In genomic region chr5:11311272-11311671, GRCh38 we compare ENCODE assay signal across 1 cellular context.
TF ChIP-seq lines count a peak whose summit lies in the region.

No MANE protein-coding gene starts in this region.

TF ChIP-seq in H1, 55 proteins besides CTCF, POLR2A, EP300 and RAD21:
- TF ChIP-seq ZNF274 (IDR thresholded peaks at IDR 0.05; ENCODE audit: borderline replicate concordance, extremely low read depth, low read length) (no peak), SIRT6 (IDR thresholded peaks at IDR 0.05; ENCODE audit: low read length) (no peak), TBP (IDR thresholded peaks at IDR 0.05; ENCODE audit: low read depth, low read length) (no peak), NRF1 (IDR thresholded peaks at IDR 0.05; ENCODE audit: low read depth, low read length) (no peak), CBX8 (IDR thresholded peaks at IDR 0.05; ENCODE audit: borderline replicate concordance, low read depth, low read length) (no peak), BCL11A (IDR thresholded peaks at IDR 0.05; ENCODE audit: low read depth in 2 of 2, low read length in 2 of 2) (no peak), CHD7 (IDR thresholded peaks at IDR 0.05; ENCODE audit: insufficient replicate concordance, low read length) (no peak), CHD2 (IDR thresholded peaks at IDR 0.05; ENCODE audit: low read length) (no peak), YY1 (IDR thresholded peaks at IDR 0.05; ENCODE audit: low read depth, low read length) (no peak), SIX5 (IDR thresholded peaks at IDR 0.05; ENCODE audit: low read depth, low read length) (no peak), ASH2L (IDR thresholded peaks at IDR 0.05; ENCODE audit: low read length) (no peak), TEAD4 (IDR thresholded peaks at IDR 0.05; ENCODE audit: low read depth, low read length) (no peak), SRF (IDR thresholded peaks at IDR 0.05; ENCODE audit: low read depth, low read length) (no peak), SAP30 (IDR thresholded peaks at IDR 0.05; ENCODE audit: insufficient read depth, insufficient replicate concordance, low read length) (no peak)
